In the genomic region with DNA sequence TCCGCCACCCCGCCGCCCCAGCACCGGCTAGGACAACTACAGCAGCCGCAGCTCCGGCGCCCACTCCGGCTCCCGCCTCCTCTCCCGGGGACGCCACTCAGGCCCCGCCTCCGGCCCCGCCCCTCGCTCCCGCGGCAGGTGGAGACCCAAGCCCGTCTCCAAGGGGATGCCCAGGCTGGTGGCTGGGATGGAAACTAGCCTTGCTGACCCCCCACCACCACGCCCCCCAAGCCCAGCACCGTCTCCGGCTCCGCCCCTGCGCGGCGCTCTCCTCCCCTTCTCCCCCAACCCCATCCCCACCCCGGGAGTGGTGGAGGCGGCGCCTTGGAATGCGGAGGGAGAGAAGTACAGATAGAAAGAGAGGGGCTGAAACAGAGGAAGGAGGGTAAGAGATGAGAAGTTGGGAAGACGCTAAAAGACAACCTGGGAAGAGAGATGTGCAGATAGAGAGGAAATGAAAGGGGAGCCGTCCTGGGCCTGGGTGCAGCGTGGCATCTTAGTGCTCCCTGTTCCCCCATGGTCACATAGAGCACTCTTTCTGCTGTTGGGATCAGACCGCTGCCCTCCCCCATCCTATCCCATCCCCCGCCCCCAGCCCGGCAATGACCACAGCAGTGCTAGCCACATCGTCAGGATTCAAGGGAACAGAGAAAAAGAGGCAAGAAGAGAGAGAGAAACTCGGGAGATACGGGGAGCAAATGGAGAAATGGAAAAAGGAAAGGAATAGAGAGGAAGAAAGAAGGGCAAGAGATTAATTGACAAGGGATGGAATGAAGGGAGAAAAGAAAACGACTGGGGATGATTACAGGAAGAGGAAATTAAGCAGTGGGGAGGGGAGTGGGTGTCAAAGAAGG, we compare ENCODE assay signal across 1 cellular context.
TF ChIP-seq lines count a peak whose summit lies in the region.

Gene ITGA7 (minus strand): TSS at position 64 of the 854 bp plus-strand sequence. CDS start 222 bp downstream, outside the sequence.

TF ChIP-seq in GM12878, 131 proteins besides CTCF, POLR2A, EP300 and RAD21:
- TF ChIP-seq BACH1 (IDR thresholded peaks at IDR 0.05; ENCODE audit: borderline replicate concordance) (no peak), HDGF (IDR thresholded peaks at IDR 0.05) (no peak), EED (IDR thresholded peaks at IDR 0.05; ENCODE audit: low read depth) (no peak), YY1 (IDR thresholded peaks at IDR 0.05; ENCODE audit: low read depth, low read length) (no peak), KLF5 (IDR thresholded peaks at IDR 0.05; ENCODE audit: partially characterized antibody) (no peak), ZBTB4 (CRISPR knock-in tag; IDR thresholded peaks at IDR 0.05) (no peak)
- TF ChIP-seq, protein P1, sequence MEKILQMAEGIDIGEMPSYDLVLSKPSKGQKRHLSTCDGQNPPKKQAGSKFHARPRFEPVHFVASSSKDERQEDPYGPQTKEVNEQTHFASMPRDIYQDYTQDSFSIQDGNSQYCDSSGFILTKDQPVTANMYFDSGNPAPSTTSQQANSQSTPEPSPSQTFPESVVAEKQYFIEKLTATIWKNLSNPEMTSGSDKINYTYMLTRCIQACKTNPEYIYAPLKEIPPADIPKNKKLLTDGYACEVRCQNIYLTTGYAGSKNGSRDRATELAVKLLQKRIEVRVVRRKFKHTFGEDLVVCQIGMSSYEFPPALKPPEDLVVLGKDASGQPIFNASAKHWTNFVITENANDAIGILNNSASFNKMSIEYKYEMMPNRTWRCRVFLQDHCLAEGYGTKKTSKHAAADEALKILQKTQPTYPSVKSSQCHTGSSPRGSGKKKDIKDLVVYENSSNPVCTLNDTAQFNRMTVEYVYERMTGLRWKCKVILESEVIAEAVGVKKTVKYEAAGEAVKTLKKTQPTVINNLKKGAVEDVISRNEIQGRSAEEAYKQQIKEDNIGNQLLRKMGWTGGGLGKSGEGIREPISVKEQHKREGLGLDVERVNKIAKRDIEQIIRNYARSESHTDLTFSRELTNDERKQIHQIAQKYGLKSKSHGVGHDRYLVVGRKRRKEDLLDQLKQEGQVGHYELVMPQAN (conservative IDR thresholded peaks at IDR 0.05) = no peak
